ENCODE assay signal across 8 cellular contexts in genomic region chr9:33297455-33297854, GRCh38. TPM values are rescaled to one million over a fixed set of nuclear protein-coding genes. Genes with fewer than 3 reads are reported as not detected.
DNase-seq lines count a peak whose midpoint lies in the region; ATAC-seq and TF ChIP-seq lines count a peak whose summit lies in the region.

No MANE protein-coding gene starts in this region.

- H3K4me3 ChIP-seq in DND-41 (ENCODE audit: low read depth in 1 of 2, low read length in 2 of 2) = no peak overlapping the region
- no peak overlapping the region for H3K4me3 ChIP-seq in upper lobe of right lung

- intact Hi-C loops in upper lobe of right lung (cut with DNase I) = no loop called here

- TF ChIP-seq CTCF in DND-41 (IDR thresholded peaks at IDR 0.05; ENCODE audit: borderline replicate concordance, extremely low read depth, low read length, poor library complexity, severe bottlenecking) (no peak), upper lobe of right lung (IDR thresholded peaks at IDR 0.05) (no peak)

- peak; percentile 67 for DNase-seq in DND-41
- DNase-seq in SKM-1 (lab: John Stamatoyannopoulos, UW; ENCODE audit: unreplicated experiment) = peak; percentile 11
- peak in 27 of 51 donors; percentile 2 to 50 (median 18) for DNase-seq in hypothalamus (lab: John Stamatoyannopoulos, UW)
- DNase-seq in upper lobe of right lung = no peak
- DNase-seq in retina = no peak
- DNase-seq in hepatic stellate cell (ENCODE audit: low spot score) = no peak

- H3K9ac ChIP-seq in DND-41 (ENCODE audit: low read depth, low read length) = no peak overlapping the region

- H2AFZ ChIP-seq in DND-41 (ENCODE audit: low read depth, low read length) = no peak overlapping the region

- peak overlapping the region; percentile 24 for H3K4me2 ChIP-seq in DND-41 (ENCODE audit: insufficient read depth, low read length)

- no peaks in the 10 kb centered on the region for H3K9me3 ChIP-seq in DND-41 (ENCODE audit: insufficient read depth, low read length, severe bottlenecking)
- H3K9me3 ChIP-seq in upper lobe of right lung = no peaks in the 10 kb centered on the region

- peaks cover 21% of the 10 kb centered on the region for H4K20me1 ChIP-seq in DND-41 (ENCODE audit: insufficient read depth, low read length)

- H3K79me2 ChIP-seq in DND-41 (ENCODE audit: insufficient read depth, low read length) = peaks cover 82% of the 10 kb centered on the region

- H3K36me3 ChIP-seq in DND-41 (ENCODE audit: insufficient read depth, low read length) (peaks cover 85% of the 10 kb centered on the region), upper lobe of right lung (peaks cover 91% of the 10 kb centered on the region)

- H3K27me3 ChIP-seq in DND-41 (ENCODE audit: insufficient read depth, low read length, poor library complexity) (no peaks in the 10 kb centered on the region), upper lobe of right lung (no peaks in the 10 kb centered on the region)

- H3K27ac ChIP-seq in DND-41 (ENCODE audit: low read length) = peak overlapping the region; percentile 60
- no peak overlapping the region for H3K27ac ChIP-seq in upper lobe of right lung

- H3K4me1 ChIP-seq in DND-41 (ENCODE audit: insufficient read depth, low read length) (peaks cover 38% of the 10 kb centered on the region), upper lobe of right lung (peaks cover 52% of the 10 kb centered on the region)

- peak; percentile 92 for ATAC-seq in DND-41 (ENCODE audit: insufficient read depth, low read depth)
- peak; percentile 87 for ATAC-seq in GM19452 (IDR thresholded peaks at IDR 0.05; ENCODE audit: unreplicated experiment)
- ATAC-seq in HG03439 (IDR thresholded peaks at IDR 0.05; ENCODE audit: unreplicated experiment) = peak; percentile 76
- ATAC-seq in upper lobe of right lung = peak; percentile 89

RNA-seq across cellular contexts. Expression of gene NFX1, which starts 7.1 kb away (rescaled TPM):
- total RNA-seq in upper lobe of right lung = 45.0 TPM

RNA-seq across cellular contexts. Expression of gene CHMP5, which starts 32.6 kb away (rescaled TPM):
- 77.8 TPM for total RNA-seq in upper lobe of right lung

RNA-seq across cellular contexts. Expression of gene BAG1, which starts 32.9 kb away (rescaled TPM):
- 116 TPM for total RNA-seq in upper lobe of right lung

RNA-seq across cellular contexts. Expression of gene SPINK4, which starts 57.5 kb away (rescaled TPM):
- total RNA-seq in upper lobe of right lung = not detected

Comparison
In these comparisons a context has a peak if more than half of its experiments do, and no peak if none do; other contexts are left out.
1. DNase-seq: peak in DND-41 (single experiment), SKM-1 (single experiment) and hypothalamus (27 of 51); none in upper lobe of right lung (single experiment), retina (single experiment) and hepatic stellate cell (single experiment).
2. Peak in every context shown above with its lines, with median percentiles within 50 percentile points of each other: ATAC-seq.